In genomic region chrY:20780776-20781175, GRCh38 we compare ENCODE assay signal across 9 cellular contexts. TPM values are rescaled to one million over a fixed set of nuclear protein-coding genes. Genes with fewer than 3 reads are reported as not detected.
"Had no signal": no experiment of that assay in that cellular context is flagged by ENCODE, and none has a peak within 500 bp of the region (broad histone marks: within the 10 kb centered on the region; RNA-seq: fewer than 3 reads in every experiment).

No MANE protein-coding gene starts in this region.

- H3K36me3 Mint-ChIP-seq: IgD-negative memory B cell had no signal

- H3K9me3 Mint-ChIP-seq: IgD-negative memory B cell had no signal

- DNase-seq: IMR-90, KG1 had no signal

- H3K27me3 Mint-ChIP-seq: IgD-negative memory B cell had no signal

- H3K4me3 ChIP-seq: K562 had no signal

- H3K4me1 Mint-ChIP-seq: IgD-negative memory B cell had no signal

- H3K4me3 Mint-ChIP-seq: IgD-negative memory B cell had no signal

- H3K27ac Mint-ChIP-seq: IgD-negative memory B cell had no signal

- H3K27ac ChIP-seq: HL-60 had no signal

- ATAC-seq: HepG2, K562 had no signal

- FAIRE-seq: HepG2, HTR-8/SVneo, K562 had no signal

RNA-seq across cellular contexts. Expression of gene RPS4Y2, which starts 24.9 kb away (rescaled TPM):
- total RNA-seq: HepG2, HT-29, HT1080, IMR-90, K562 had no signal
- polyA plus RNA-seq: HepG2, IgD-negative memory B cell, IMR-90, K562 had no signal
